ENCODE assay signal across 10 cellular contexts in genomic region chr6:146542881-146543210, GRCh38. TPM values are rescaled to one million over a fixed set of nuclear protein-coding genes. Genes with fewer than 3 reads are reported as not detected.
DNase-seq lines count a peak whose midpoint lies in the region; ATAC-seq and TF ChIP-seq lines count a peak whose summit lies in the region.
"Had no signal": no experiment of that assay in that cellular context is flagged by ENCODE, and none has a peak within 500 bp of the region (broad histone marks: within the 10 kb centered on the region; RNA-seq: fewer than 3 reads in every experiment).

No MANE protein-coding gene starts in this region.

- WGBS in endodermal cell (ENCODE audit: insufficient coverage in 1 of 2, insufficient read length in 1 of 2), 2 experiments = 81 to 85% methylated on average over 7 to 9 of the region's 9 CpGs

- H3K27ac Mint-ChIP-seq in endodermal cell = peak overlapping the region; percentile 64
- no peak overlapping the region for H3K27ac Mint-ChIP-seq in naive thymus-derived CD4-positive, alpha-beta T cell

- H3K27ac ChIP-seq in left ventricle myocardium inferior (replicated peaks) (peak overlapping the region; percentile 97), endodermal cell (ENCODE audit: low read depth, low read length) (no peak overlapping the region)
- H3K27ac ChIP-seq in naive thymus-derived CD4-positive, alpha-beta T cell (ENCODE audit: low read depth, low read length) = no peak overlapping the region

- TF ChIP-seq CTCF in left ventricle myocardium inferior (IDR thresholded peaks at IDR 0.05; ENCODE audit: borderline replicate concordance) (no peak), endodermal cell (conservative IDR thresholded peaks at IDR 0.05) (no peak)

- H3K9ac ChIP-seq in endodermal cell (ENCODE audit: extremely low read depth, low read length, poor library complexity, severe bottlenecking) = no peak overlapping the region

- H3K9me3 ChIP-seq in left ventricle myocardium inferior (replicated peaks) (no peaks in the 10 kb centered on the region), endodermal cell (ENCODE audit: control insufficient read depth, low read length) (no peaks in the 10 kb centered on the region)
- no peaks in the 10 kb centered on the region for H3K9me3 ChIP-seq in naive thymus-derived CD4-positive, alpha-beta T cell (ENCODE audit: control insufficient read depth in 2 of 3, low read length in 3 of 3)

- peak overlapping the region; percentile 47 for H3K4me3 Mint-ChIP-seq in endodermal cell
- H3K4me3 Mint-ChIP-seq in naive thymus-derived CD4-positive, alpha-beta T cell = peak overlapping the region; percentile 11 to 68 (median 35)

- H3K27me3 ChIP-seq in left ventricle myocardium inferior (ENCODE audit: low read depth) (no peaks in the 10 kb centered on the region), endodermal cell (ENCODE audit: control insufficient read depth, insufficient read depth, low read length, poor library complexity, severe bottlenecking) (no peaks in the 10 kb centered on the region)
- no peaks in the 10 kb centered on the region for H3K27me3 ChIP-seq in naive thymus-derived CD4-positive, alpha-beta T cell (ENCODE audit: control insufficient read depth in 2 of 2, insufficient read depth in 2 of 2, low read length in 2 of 2)

- intact Hi-C loops in left ventricle myocardium inferior (cut with micrococcal nuclease) (no loop called here), Right ventricle myocardium inferior (cut with DNase I) (loop anchor here (5.0 to 10.0 kb wide), 5 partner anchors 154 to 808 kb away; partner anchors contain the start of genes EPM2A, FBXO30 and SHPRH)
- intact Hi-C loops in naive thymus-derived CD4-positive, alpha-beta T cell (cut with micrococcal nuclease) = loop anchor here in 1 of 2 donors (10.0 kb wide), 2 partner anchors 162 to 242 kb away; no protein-coding TSS in a partner anchor

- POLR2A ChIA-PET in naive thymus-derived CD4-positive, alpha-beta T cell (lab: Charles Lee) = no interaction called here

- peaks cover 43% of the 10 kb centered on the region for H3K4me1 ChIP-seq in left ventricle myocardium inferior
- no peaks in the 10 kb centered on the region for H3K4me1 ChIP-seq in endodermal cell (ENCODE audit: control insufficient read depth, insufficient read depth, low read length)
- no peaks in the 10 kb centered on the region for H3K4me1 ChIP-seq in naive thymus-derived CD4-positive, alpha-beta T cell (ENCODE audit: control insufficient read depth in 2 of 2, insufficient read depth in 2 of 2, low read length in 2 of 2)

- no peaks in the 10 kb centered on the region for H3K27me3 Mint-ChIP-seq in endodermal cell (ENCODE audit: insufficient read depth)
- peaks cover 31 to 57% (median 47%) of the 10 kb centered on the region in 5 donors for H3K27me3 Mint-ChIP-seq in naive thymus-derived CD4-positive, alpha-beta T cell

- peaks cover 2% of the 10 kb centered on the region for H3K36me3 Mint-ChIP-seq in endodermal cell (ENCODE audit: low read depth)
- H3K36me3 Mint-ChIP-seq in naive thymus-derived CD4-positive, alpha-beta T cell = peaks cover 0 to 4% (median 0%) of the 10 kb centered on the region in 5 donors

- no peak for ATAC-seq in Right ventricle myocardium inferior
- no peak for ATAC-seq in naive thymus-derived CD4-positive, alpha-beta T cell
- ATAC-seq in GM18870 (IDR thresholded peaks at IDR 0.05; ENCODE audit: unreplicated experiment) = no peak
- ATAC-seq in HG02642 (IDR thresholded peaks at IDR 0.05; ENCODE audit: poor library complexity, unreplicated experiment) = no peak
- no peak for ATAC-seq in GM18861 (IDR thresholded peaks at IDR 0.05; ENCODE audit: unreplicated experiment)

- peaks cover 26% of the 10 kb centered on the region for H3K4me1 Mint-ChIP-seq in endodermal cell
- H3K4me1 Mint-ChIP-seq in naive thymus-derived CD4-positive, alpha-beta T cell = peaks cover 0 to 18% (median 10%) of the 10 kb centered on the region in 7 donors

- H3K4me3 ChIP-seq in left ventricle myocardium inferior (peak overlapping the region; percentile 85), endodermal cell (ENCODE audit: low read length) (peak overlapping the region; percentile 59)
- no peak overlapping the region for H3K4me3 ChIP-seq in naive thymus-derived CD4-positive, alpha-beta T cell (ENCODE audit: low read length)

- no peak for DNase-seq in left ventricle myocardium inferior
- DNase-seq in Right ventricle myocardium inferior (ENCODE audit: missing footprints) = no peak
- no peak for DNase-seq in endodermal cell
- no peak for DNase-seq in naive thymus-derived CD4-positive, alpha-beta T cell
- DNase-seq in stimulated activated CD4-positive, alpha-beta T cell treated with anti-CD3 and anti-CD28 coated beads, Interleukin-4, amount 100 ng/mL, for 24 hours = no peak
- DNase-seq: DND-41 had no signal

- CTCF ChIA-PET in naive thymus-derived CD4-positive, alpha-beta T cell (lab: Charles Lee) = no interaction called here

- H3K36me3 ChIP-seq in left ventricle myocardium inferior (no peaks in the 10 kb centered on the region), endodermal cell (ENCODE audit: control insufficient read depth, insufficient read depth, low read length) (no peaks in the 10 kb centered on the region)
- no peaks in the 10 kb centered on the region for H3K36me3 ChIP-seq in naive thymus-derived CD4-positive, alpha-beta T cell (ENCODE audit: control insufficient read depth in 2 of 3, insufficient read depth in 3 of 3, low read length in 3 of 3)

- H3K9me3 Mint-ChIP-seq in endodermal cell = no peaks in the 10 kb centered on the region
- peaks cover 0 to 10% (median 0%) of the 10 kb centered on the region in 11 donors for H3K9me3 Mint-ChIP-seq in naive thymus-derived CD4-positive, alpha-beta T cell

RNA-seq across cellular contexts. Expression of gene RAB32, which starts 0.8 kb away (rescaled TPM):
- total RNA-seq in left ventricle myocardium inferior (7.2 TPM), Right ventricle myocardium inferior (7.6 TPM), endodermal cell (10 to 100 TPM; 19.8 to 20.5 TPM)
- polyA plus RNA-seq in endodermal cell (2013, experiment 1 of 2) = 32.7 TPM
- polyA plus RNA-seq in endodermal cell (2013, experiment 2 of 2) = 30.3 TPM
- total RNA-seq in naive thymus-derived CD4-positive, alpha-beta T cell = 10 to 100 TPM in 1 of 5 experiments, 1 to 10 TPM in 2, under 1 TPM in 2; 0.36 to 22.5 (median 1.4) TPM
- polyA plus RNA-seq in naive thymus-derived CD4-positive, alpha-beta T cell = under 1 TPM; 0.24 to 0.92 TPM

RNA-seq across cellular contexts. Expression of gene ADGB, which starts 55.9 kb away (rescaled TPM):
- total RNA-seq in left ventricle myocardium inferior (not detected), Right ventricle myocardium inferior (not detected), endodermal cell (1 to 10 TPM in 1 of 2 donors, under 1 TPM in 1; 0.37 to 1.3 TPM)
- not detected for polyA plus RNA-seq in endodermal cell (2013, experiment 1 of 2)
- polyA plus RNA-seq in endodermal cell (2013, experiment 2 of 2) = 0.17 TPM
- total RNA-seq in naive thymus-derived CD4-positive, alpha-beta T cell = not detected
- polyA plus RNA-seq in naive thymus-derived CD4-positive, alpha-beta T cell = not detected
- total RNA-seq: pulmonary artery endothelial cell had no signal
